10 cellular contexts compared by ENCODE assay signal in genomic region chr21:21612446-21612845, GRCh38.
A peak's percentile ranks its signal among the peaks of the same experiment; 100 is the strongest.
DNase-seq lines count a peak whose midpoint lies in the region; TF ChIP-seq lines count a peak whose summit lies in the region.
"Had no signal": no experiment of that assay in that cellular context is flagged by ENCODE, and none has a peak within 500 bp of the region (broad histone marks: within the 10 kb centered on the region; RNA-seq: fewer than 3 reads in every experiment).

No MANE protein-coding gene starts in this region.

- no peaks in the 10 kb centered on the region for H3K9me3 Mint-ChIP-seq in neural progenitor cell

- H3K4me2 ChIP-seq in neural progenitor cell (peak overlapping the region; percentile 20), MM.1S (ENCODE audit: low read depth, low read length) (no peak overlapping the region)

- H4K20me1 ChIP-seq in neural progenitor cell (ENCODE audit: low read depth), result no peaks in the 10 kb centered on the region
- no peaks in the 10 kb centered on the region for H4K20me1 ChIP-seq in MM.1S (ENCODE audit: insufficient read depth, low read length)

- TF ChIP-seq CTCF in epithelial cell of proximal tubule (conservative IDR thresholded peaks at IDR 0.05; ENCODE audit: low read depth, low read length), result no peak
- no peak for TF ChIP-seq CTCF in neural progenitor cell (IDR thresholded peaks at IDR 0.05)
- TF ChIP-seq CTCF in thyroid gland (IDR thresholded peaks at IDR 0.05), result no peak
- no peak for TF ChIP-seq CTCF in MM.1S (IDR thresholded peaks at IDR 0.05; ENCODE audit: low read length)

- H3K4me3 ChIP-seq in epithelial cell of proximal tubule (ENCODE audit: low read depth, low read length) (no peak overlapping the region), neural progenitor cell (no peak overlapping the region), thyroid gland (replicated peaks in 1 of 3) (no peak overlapping the region), MM.1S (ENCODE audit: low read length) (no peak overlapping the region)

- no peak overlapping the region for H3K27ac Mint-ChIP-seq in neural progenitor cell
- H3K27ac Mint-ChIP-seq: activated T-cell treated with anti-CD3 and anti-CD28 coated beads, Interleukin-2, amount 50 U/mL, for 72 hours had no signal

- H3K4me1 ChIP-seq in neural progenitor cell (peaks cover 16% of the 10 kb centered on the region), thyroid gland (no peaks in the 10 kb centered on the region), MM.1S (ENCODE audit: low read length) (no peaks in the 10 kb centered on the region)

- peak overlapping the region; percentile 31 for H3K27ac ChIP-seq in neural progenitor cell
- H3K27ac ChIP-seq in thyroid gland, result no peak overlapping the region
- no peak overlapping the region for H3K27ac ChIP-seq in MM.1S (ENCODE audit: low read length)

- H3K9me3 ChIP-seq in neural progenitor cell (ENCODE audit: low read depth) (no peaks in the 10 kb centered on the region), thyroid gland (no peaks in the 10 kb centered on the region), MM.1S (replicated peaks; ENCODE audit: insufficient read depth, low read length) (no peaks in the 10 kb centered on the region)

- peaks cover 6% of the 10 kb centered on the region for H3K4me1 Mint-ChIP-seq in neural progenitor cell

- intact Hi-C loops in thyroid gland (cut with DNase I), result no loop called here

- no peaks in the 10 kb centered on the region for H3K27me3 Mint-ChIP-seq in neural progenitor cell (ENCODE audit: insufficient read depth, low read depth)

- H3K4me3 Mint-ChIP-seq in neural progenitor cell, result no peak overlapping the region
- H3K4me3 Mint-ChIP-seq: activated T-cell treated with anti-CD3 and anti-CD28 coated beads, Interleukin-2, amount 50 U/mL, for 72 hours had no signal

- TF ChIP-seq POLR2A in thyroid gland (IDR thresholded peaks at IDR 0.05), result no peak

- no peaks in the 10 kb centered on the region for H3K36me3 ChIP-seq in neural progenitor cell
- H3K36me3 ChIP-seq in thyroid gland, result no peaks in the 10 kb centered on the region
- H3K36me3 ChIP-seq in MM.1S (replicated peaks; ENCODE audit: insufficient read depth, low read length), result no peaks in the 10 kb centered on the region

- peak; percentile 52 for DNase-seq in GM04504 (ENCODE audit: low read depth)
- peak; percentile 30 for DNase-seq in OCI-M1 (lab: John Stamatoyannopoulos, UW)
- DNase-seq in epithelial cell of proximal tubule (ENCODE audit: low read depth), result peak; percentile 7
- peak; percentile 81 for DNase-seq in neural progenitor cell (ENCODE audit: low spot score)
- no peak for DNase-seq in NCI-H2107 (lab: John Stamatoyannopoulos, UW)
- no peak for DNase-seq in thyroid gland
- no peak for DNase-seq in MM.1S
- no peak for DNase-seq in HCEC 1CT
- DNase-seq: activated T-cell treated with anti-CD3 and anti-CD28 coated beads, Interleukin-2, amount 50 U/mL, for 72 hours; midbrain had no signal

- 62 to 67% methylated on average over 3 of the region's 3 CpGs for WGBS in thyroid gland, 2 donors

- H3K79me2 ChIP-seq in neural progenitor cell (ENCODE audit: low read depth), result no peaks in the 10 kb centered on the region
- no peaks in the 10 kb centered on the region for H3K79me2 ChIP-seq in MM.1S (ENCODE audit: low read length)

- H3F3A ChIP-seq in neural progenitor cell (ENCODE audit: low read depth) (no peaks in the 10 kb centered on the region), MM.1S (ENCODE audit: insufficient read depth, low read length) (no peaks in the 10 kb centered on the region)

- no peaks in the 10 kb centered on the region for H3K9me2 ChIP-seq in MM.1S (replicated peaks; ENCODE audit: insufficient read depth, low read length)

- H3K9ac ChIP-seq in neural progenitor cell (no peak overlapping the region), MM.1S (ENCODE audit: low read length) (no peak overlapping the region)

- H3K27me3 ChIP-seq in neural progenitor cell (no peaks in the 10 kb centered on the region), thyroid gland (no peaks in the 10 kb centered on the region), MM.1S (replicated peaks; ENCODE audit: insufficient read depth, low read length) (no peaks in the 10 kb centered on the region)

- H2AFZ ChIP-seq in neural progenitor cell (replicated peaks), result no peak overlapping the region
- no peak overlapping the region for H2AFZ ChIP-seq in MM.1S (ENCODE audit: low read length)

- H3K36me3 Mint-ChIP-seq in neural progenitor cell, result no peaks in the 10 kb centered on the region

Comparison
In these comparisons a context has a peak if more than half of its experiments do, and no peak if none do; other contexts are left out.
1. DNase-seq: peak in GM04504 (single experiment), OCI-M1 (single experiment), epithelial cell of proximal tubule (single experiment) and neural progenitor cell (single experiment); none in NCI-H2107 (single experiment), thyroid gland (0 of 2), MM.1S (single experiment) and HCEC 1CT (single experiment).